Comparison of ENCODE assay signal across 9 cellular contexts in genomic region chr3:110855207-110855606, GRCh38.
"Had no signal": no experiment of that assay in that cellular context is flagged by ENCODE, and none has a peak within 500 bp of the region (broad histone marks: within the 10 kb centered on the region; RNA-seq: fewer than 3 reads in every experiment).

No MANE protein-coding gene starts in this region.

- H3K9me3 ChIP-seq: HAP-1 had no signal

- H3K4me2 ChIP-seq: GM23338 had no signal

- H2AFZ ChIP-seq: GM23248, GM23338 had no signal

- H3K4me3 ChIP-seq: GM23248, GM23338, HAP-1 had no signal

- H3K36me3 ChIP-seq: HAP-1 had no signal

- H3K4me1 ChIP-seq: HAP-1 had no signal

- DNase-seq: GM23248, GOT3, H7, H9, HCEC 1CT, HFFc6 had no signal

- H3K9ac ChIP-seq: GM23248 had no signal

- ATAC-seq: GM23338, HCT116 had no signal

- H3K27ac ChIP-seq: GM23248 had no signal
